In the genomic region with DNA sequence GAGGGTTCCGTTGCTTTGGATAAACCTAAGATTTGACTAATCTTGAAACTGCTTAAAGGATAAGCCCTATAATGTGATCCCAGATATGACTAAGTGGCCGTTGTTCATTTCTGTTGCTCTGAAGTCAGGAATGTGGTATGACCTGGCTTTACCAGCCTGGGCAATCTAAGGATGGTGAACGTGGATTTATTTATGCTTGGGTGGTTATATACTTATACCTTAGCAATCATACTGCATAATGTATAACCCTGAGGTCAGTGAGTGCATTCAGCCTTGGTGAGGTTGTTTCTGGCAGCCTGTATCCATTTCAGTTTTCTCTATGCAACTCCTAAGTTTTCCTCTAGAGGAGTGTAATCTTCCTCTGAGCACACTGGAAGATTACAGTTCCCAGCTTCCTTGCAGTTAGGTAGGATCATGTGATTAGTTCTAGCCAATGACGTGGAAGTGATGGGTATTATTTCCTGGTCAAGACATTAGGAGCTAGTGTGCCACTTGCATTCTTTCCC, we compare ENCODE assay signal across 13 cellular contexts. TPM values are rescaled to one million over a fixed set of nuclear protein-coding genes. Genes with fewer than 3 reads are reported as not detected.
DNase-seq lines count a peak whose midpoint lies in the region; ATAC-seq and TF ChIP-seq lines count a peak whose summit lies in the region.
"Had no signal": no experiment of that assay in that cellular context is flagged by ENCODE, and none has a peak within 500 bp of the region (broad histone marks: within the 10 kb centered on the region; RNA-seq: fewer than 3 reads in every experiment).

No MANE protein-coding gene starts in this region.

- TF ChIP-seq CTCF in HEK293 (tag by site-specific recombination; IDR thresholded peaks at IDR 0.05), result no peak
- no peak for TF ChIP-seq CTCF in VCaP (conservative IDR thresholded peaks at IDR 0.05)
- peak; percentile 60 for TF ChIP-seq CTCF in foreskin keratinocyte (conservative IDR thresholded peaks at IDR 0.05)
- TF ChIP-seq CTCF in stomach (IDR thresholded peaks at IDR 0.05), result no peak

- in situ Hi-C loops in ACHN (cut with HindIII; ENCODE audit: low pct_ligation_motif_present, low pct_unique_long_range_greater_than_20kb, low sequenced_read_pairs), result no loop called here

- 37 to 57% (median 49%) methylated on average over 4 of the region's 4 CpGs for WGBS in stomach, 5 donors

- H3K4me3 ChIP-seq in HEK293 (ENCODE audit: low read depth, low read length), result no peak overlapping the region
- no peak overlapping the region for H3K4me3 ChIP-seq in stomach
- H3K4me3 ChIP-seq: upper lobe of left lung had no signal

- CTCF ChIA-PET in HEK293 (lab: Yijun Ruan, JAX), result interaction anchor here (0.5 to 5.5 kb wide), 7 partner anchors 9 to 634 kb away, joined by 3 to 63 read pairs (median 3); no protein-coding TSS in a partner anchor

- POLR2A ChIA-PET in HEK293 (lab: Yijun Ruan, JAX), result interaction anchor here (0.8 kb wide), 1 partner anchor 42 kb away, joined by 3 read pairs; a partner anchor contains a TSS

- DNase-seq in ACHN, result peak; percentile 92
- DNase-seq in foreskin keratinocyte, result peak; percentile 75 to 93
- DNase-seq in HuH-7 (ENCODE audit: low spot score), result no peak
- no peak for DNase-seq in stomach
- DNase-seq: activated CD4-positive, alpha-beta T cell treated with anti-CD3 and anti-CD28 coated beads for 1 hour; cortex of kidney; DMS153; NCI-H526 treated with DMSO at 0.1 percent for 48 hours; upper lobe of left lung had no signal

- intact Hi-C loops in stomach (cut with DNase I; ENCODE audit: low total_unique reads), result no loop called here

- peaks cover 25% of the 10 kb centered on the region for H3K4me1 ChIP-seq in HEK293 (ENCODE audit: control insufficient read depth, insufficient read depth, low read length)
- H3K4me1 ChIP-seq in foreskin keratinocyte, result peaks cover 40% of the 10 kb centered on the region
- H3K4me1 ChIP-seq in stomach, result peaks cover 11 to 35% (median 22%) of the 10 kb centered on the region in 4 donors

- no peak overlapping the region for H3K27ac ChIP-seq in HEK293 (ENCODE audit: extremely low read depth, low read depth, low read length)
- H3K27ac ChIP-seq in VCaP, result peak overlapping the region; percentile 76
- H3K27ac ChIP-seq in foreskin keratinocyte, result peak overlapping the region; percentile 3
- H3K27ac ChIP-seq in stomach, result no peak overlapping the region
- H3K27ac ChIP-seq: upper lobe of left lung had no signal

- no peaks in the 10 kb centered on the region for H3K27me3 ChIP-seq in foreskin keratinocyte
- H3K27me3 ChIP-seq in stomach, result no peaks in the 10 kb centered on the region
- H3K27me3 ChIP-seq: upper lobe of left lung had no signal

- H3K9me3 ChIP-seq in HEK293 (ENCODE audit: control insufficient read depth, insufficient read depth, low read depth, low read length), result no peaks in the 10 kb centered on the region
- H3K9me3 ChIP-seq in stomach, result no peaks in the 10 kb centered on the region
- H3K9me3 ChIP-seq: upper lobe of left lung had no signal

- TF ChIP-seq EP300 in stomach (IDR thresholded peaks at IDR 0.05), result no peak

- H3K36me3 ChIP-seq in HEK293 (ENCODE audit: control insufficient read depth in 2 of 2, insufficient read depth in 1 of 2, low read length in 2 of 2) (no peaks in the 10 kb centered on the region; a peak in 1 of 3 replicates), stomach (no peaks in the 10 kb centered on the region)
- H3K36me3 ChIP-seq: upper lobe of left lung had no signal

- ATAC-seq in foreskin keratinocyte (peak; percentile 90), HG02885 (IDR thresholded peaks at IDR 0.05; ENCODE audit: poor library complexity, unreplicated experiment) (no peak), GM21381 (IDR thresholded peaks at IDR 0.05; ENCODE audit: unreplicated experiment) (no peak)

- TF ChIP-seq POLR2A in stomach (IDR thresholded peaks at IDR 0.05), result no peak

TF ChIP-seq in HEK293, 187 proteins besides CTCF, POLR2A, EP300 and RAD21:
- TF ChIP-seq GLI2 (tag by site-specific recombination; IDR thresholded peaks at IDR 0.05; ENCODE audit: borderline replicate concordance, low read depth) (no peak), KLF7 (tag by site-specific recombination; IDR thresholded peaks at IDR 0.05; ENCODE audit: borderline replicate concordance) (no peak), FEZF1 (tag by site-specific recombination; IDR thresholded peaks at IDR 0.05) (peak; percentile 71)
- TF ChIP-seq, protein P1, sequence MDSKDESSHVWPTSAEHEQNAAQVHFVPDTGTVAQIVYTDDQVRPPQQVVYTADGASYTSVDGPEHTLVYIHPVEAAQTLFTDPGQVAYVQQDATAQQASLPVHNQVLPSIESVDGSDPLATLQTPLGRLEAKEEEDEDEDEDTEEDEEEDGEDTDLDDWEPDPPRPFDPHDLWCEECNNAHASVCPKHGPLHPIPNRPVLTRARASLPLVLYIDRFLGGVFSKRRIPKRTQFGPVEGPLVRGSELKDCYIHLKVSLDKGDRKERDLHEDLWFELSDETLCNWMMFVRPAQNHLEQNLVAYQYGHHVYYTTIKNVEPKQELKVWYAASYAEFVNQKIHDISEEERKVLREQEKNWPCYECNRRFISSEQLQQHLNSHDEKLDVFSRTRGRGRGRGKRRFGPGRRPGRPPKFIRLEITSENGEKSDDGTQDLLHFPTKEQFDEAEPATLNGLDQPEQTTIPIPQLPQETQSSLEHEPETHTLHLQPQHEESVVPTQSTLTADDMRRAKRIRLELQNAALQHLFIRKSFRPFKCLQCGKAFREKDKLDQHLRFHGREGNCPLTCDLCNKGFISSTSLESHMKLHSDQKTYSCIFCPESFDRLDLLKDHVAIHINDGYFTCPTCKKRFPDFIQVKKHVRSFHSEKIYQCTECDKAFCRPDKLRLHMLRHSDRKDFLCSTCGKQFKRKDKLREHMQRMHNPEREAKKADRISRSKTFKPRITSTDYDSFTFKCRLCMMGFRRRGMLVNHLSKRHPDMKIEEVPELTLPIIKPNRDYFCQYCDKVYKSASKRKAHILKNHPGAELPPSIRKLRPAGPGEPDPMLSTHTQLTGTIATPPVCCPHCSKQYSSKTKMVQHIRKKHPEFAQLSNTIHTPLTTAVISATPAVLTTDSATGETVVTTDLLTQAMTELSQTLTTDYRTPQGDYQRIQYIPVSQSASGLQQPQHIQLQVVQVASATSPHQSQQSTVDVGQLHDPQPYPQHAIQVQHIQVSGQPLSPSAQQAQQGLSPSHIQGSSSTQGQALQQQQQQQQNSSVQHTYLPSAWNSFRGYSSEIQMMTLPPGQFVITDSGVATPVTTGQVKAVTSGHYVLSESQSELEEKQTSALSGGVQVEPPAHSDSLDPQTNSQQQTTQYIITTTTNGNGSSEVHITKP (tag by site-specific recombination; IDR thresholded peaks at IDR 0.05), result 0 out of 2 replicates have a peak, but pooled peaks have one; percentile 23
- TF ChIP-seq, protein P2, sequence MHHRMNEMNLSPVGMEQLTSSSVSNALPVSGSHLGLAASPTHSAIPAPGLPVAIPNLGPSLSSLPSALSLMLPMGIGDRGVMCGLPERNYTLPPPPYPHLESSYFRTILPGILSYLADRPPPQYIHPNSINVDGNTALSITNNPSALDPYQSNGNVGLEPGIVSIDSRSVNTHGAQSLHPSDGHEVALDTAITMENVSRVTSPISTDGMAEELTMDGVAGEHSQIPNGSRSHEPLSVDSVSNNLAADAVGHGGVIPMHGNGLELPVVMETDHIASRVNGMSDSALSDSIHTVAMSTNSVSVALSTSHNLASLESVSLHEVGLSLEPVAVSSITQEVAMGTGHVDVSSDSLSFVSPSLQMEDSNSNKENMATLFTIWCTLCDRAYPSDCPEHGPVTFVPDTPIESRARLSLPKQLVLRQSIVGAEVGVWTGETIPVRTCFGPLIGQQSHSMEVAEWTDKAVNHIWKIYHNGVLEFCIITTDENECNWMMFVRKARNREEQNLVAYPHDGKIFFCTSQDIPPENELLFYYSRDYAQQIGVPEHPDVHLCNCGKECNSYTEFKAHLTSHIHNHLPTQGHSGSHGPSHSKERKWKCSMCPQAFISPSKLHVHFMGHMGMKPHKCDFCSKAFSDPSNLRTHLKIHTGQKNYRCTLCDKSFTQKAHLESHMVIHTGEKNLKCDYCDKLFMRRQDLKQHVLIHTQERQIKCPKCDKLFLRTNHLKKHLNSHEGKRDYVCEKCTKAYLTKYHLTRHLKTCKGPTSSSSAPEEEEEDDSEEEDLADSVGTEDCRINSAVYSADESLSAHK (tag by site-specific recombination; IDR thresholded peaks at IDR 0.05), result peak; percentile 48; the same call in 1 of the 2 replicates

RNA-seq across cellular contexts. Expression of a gene that starts 41.9 kb away (rescaled TPM):
- total RNA-seq in foreskin keratinocyte (65.7 and 67.3 TPM in 2 replicates), stomach (10 to 100 TPM; 19.4 to 88.7 (median 40.2) TPM)
- polyA plus RNA-seq in foreskin keratinocyte (12.7 and 14.0 TPM in 2 replicates), stomach (10 to 100 TPM in 2 of 3 donors, 1 to 10 TPM in 1; 9.3 to 18.8 (median 16.3) TPM)

RNA-seq across cellular contexts. Expression of a gene that starts 42.1 kb away (rescaled TPM):
- total RNA-seq in foreskin keratinocyte (9.7 and 9.8 TPM in 2 replicates), stomach (1 to 10 TPM in 4 of 5 donors, not detected in 1; 1.3 to 6.8 (median 3.0) TPM)
- polyA plus RNA-seq in foreskin keratinocyte (3.7 and 3.8 TPM in 2 replicates), stomach (1 to 10 TPM; 1.1 to 1.9 (median 1.4) TPM)

Comparison
In these comparisons a context has a peak if more than half of its experiments do, and no peak if none do; other contexts are left out.
1. DNase-seq: peak in ACHN (single experiment) and foreskin keratinocyte (2 of 2); none in HuH-7 (single experiment) and stomach (single experiment).
2. H3K27ac ChIP-seq: peak in VCaP (single experiment) and foreskin keratinocyte (single experiment); none in HEK293 (single experiment) and stomach (0 of 5).